In the genomic region with DNA sequence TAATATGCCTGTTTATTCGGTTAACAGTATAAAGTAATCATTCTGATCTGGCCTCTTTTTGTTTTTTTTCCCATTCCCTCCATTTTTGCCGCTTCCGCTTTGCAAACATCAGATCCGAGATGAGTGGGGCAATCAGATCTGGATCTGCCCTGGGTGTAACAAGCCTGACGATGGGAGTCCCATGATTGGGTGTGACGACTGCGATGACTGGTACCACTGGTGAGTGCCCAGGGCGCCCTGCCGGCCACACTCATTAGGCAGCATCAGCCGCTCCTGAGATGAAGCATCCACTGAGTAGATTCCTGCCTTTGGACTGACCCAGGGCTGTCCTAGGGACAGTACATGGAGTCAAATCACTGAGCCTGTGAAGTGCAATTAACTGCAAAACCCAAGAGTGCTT, we compare ENCODE assay signal across 27 cellular contexts. TPM values are rescaled to one million over a fixed set of nuclear protein-coding genes. Genes with fewer than 3 reads are reported as not detected.
"Had no signal": no experiment of that assay in that cellular context is flagged by ENCODE, and none has a peak within 500 bp of the region (broad histone marks: within the 10 kb centered on the region; RNA-seq: fewer than 3 reads in every experiment).

No MANE protein-coding gene starts in this region.

- H3K36me3 ChIP-seq: neural progenitor cell, ovary, uterus had no signal

- H3K27ac ChIP-seq: left ventricle myocardium inferior, neural progenitor cell, neutrophil, ovary, right atrium auricular region, right lobe of liver, testis, thyroid gland, upper lobe of right lung, uterus had no signal

- H3K27ac Mint-ChIP-seq: mesothelial cell of epicardium; naive B cell; natural killer cell; nephron progenitor cell; neural progenitor cell; progenitor cell of endocrine pancreas; stimulated activated naive B cell treated with anti-CD40 and anti-IgM and Interleukin-4, amounts not matched to agents 10 μg/mL and 1 μg/mL and 100 μg/mL, for 72 hours had no signal

- H3K4me3 Mint-ChIP-seq: mesothelial cell of epicardium; naive B cell; natural killer cell; nephron progenitor cell; neural progenitor cell; stimulated activated naive B cell treated with anti-CD40 and anti-IgM and Interleukin-4, amounts not matched to agents 10 μg/mL and 1 μg/mL and 100 μg/mL, for 72 hours had no signal

- DNase-seq: hippocampal formation; left ventricle myocardium inferior; naive B cell; natural killer cell; nephron progenitor cell; occipital lobe; ovary; right lobe of liver; stimulated activated CD4-positive, alpha-beta T cell treated with anti-CD3 and anti-CD28 coated beads, Interleukin-12 subunit alpha, Interleukin-12 subunit beta, amount 100 ng/mL, for 4 hours; stimulated activated CD4-positive, alpha-beta T cell treated with anti-CD3 and anti-CD28 coated beads, Interleukin-15, amount 100 ng/mL, for 24 hours; stimulated activated CD4-positive, alpha-beta T cell treated with anti-CD3 and anti-CD28 coated beads, Interleukin-2, amount 100 ng/mL, for 24 hours; stimulated activated CD4-positive, alpha-beta T cell treated with anti-CD3 and anti-CD28 coated beads, Interleukin-4, amount 100 ng/mL, for 1 hour; stimulated activated naive B cell treated with anti-CD40 and anti-IgM and Interleukin-4, amounts not matched to agents 10 μg/mL and 1 μg/mL and 100 μg/mL, for 72 hours; stimulated activated naive CD8-positive, alpha-beta T cell treated with anti-CD3 and anti-CD28 coated beads, Interleukin-15, Interleukin-2, amounts not matched to agents 100 U/mL and 50 U/mL, for 24 hours; stomach; testis; thyroid gland; trophoblast cell; upper lobe of right lung; uterus had no signal

- H3K4me1 Mint-ChIP-seq: natural killer cell; neural progenitor cell; stimulated activated naive B cell treated with anti-CD40 and anti-IgM and Interleukin-4, amounts not matched to agents 10 μg/mL and 1 μg/mL and 100 μg/mL, for 72 hours had no signal

- H3K4me1 ChIP-seq: left ventricle myocardium inferior, right atrium auricular region, right lobe of liver, testis, thyroid gland, upper lobe of right lung, uterus had no signal

- H3K9me3 ChIP-seq: left ventricle myocardium inferior, neutrophil, ovary, right atrium auricular region, right lobe of liver, stomach, testis, thyroid gland, upper lobe of right lung, uterus had no signal

- H3K27me3 ChIP-seq: neural progenitor cell, neutrophil, ovary, right atrium auricular region, right lobe of liver, stomach, testis, thyroid gland, upper lobe of right lung, uterus had no signal

- H3K9me3 Mint-ChIP-seq: mesothelial cell of epicardium; naive B cell; natural killer cell; nephron progenitor cell; neural progenitor cell; stimulated activated naive B cell treated with anti-CD40 and anti-IgM and Interleukin-4, amounts not matched to agents 10 μg/mL and 1 μg/mL and 100 μg/mL, for 72 hours had no signal

- H3K4me3 ChIP-seq: left ventricle myocardium inferior, lung, neural progenitor cell, ovary, right atrium auricular region, right lobe of liver, stomach, testis, thyroid gland, upper lobe of right lung, uterus had no signal

- H3K4me2 ChIP-seq: neural progenitor cell had no signal

- H3K27me3 Mint-ChIP-seq: naive B cell; stimulated activated naive B cell treated with anti-CD40 and anti-IgM and Interleukin-4, amounts not matched to agents 10 μg/mL and 1 μg/mL and 100 μg/mL, for 72 hours had no signal

- FAIRE-seq: keratinocyte had no signal

- ATAC-seq: natural killer cell; right lobe of liver; stimulated activated naive B cell treated with anti-CD40 and anti-IgM and Interleukin-4, amounts not matched to agents 10 μg/mL and 1 μg/mL and 100 μg/mL, for 72 hours; stimulated activated naive CD8-positive, alpha-beta T cell treated with anti-CD3 and anti-CD28 coated beads, Interleukin-15, Interleukin-2, amounts not matched to agents 100 U/mL and 50 U/mL, for 24 hours; upper lobe of right lung had no signal

RNA-seq across cellular contexts. Expression of gene GATA3, which starts 40.9 kb away (rescaled TPM):
- total RNA-seq: occipital lobe had no signal
